Comparison of ENCODE assay signal across 23 cellular contexts in genomic region chr2:88125924-88126771, GRCh38. TPM values are rescaled to one million over a fixed set of nuclear protein-coding genes. Genes with fewer than 3 reads are reported as not detected.
DNase-seq lines count a peak whose midpoint lies in the region; ATAC-seq and TF ChIP-seq lines count a peak whose summit lies in the region.
"Had no signal": no experiment of that assay in that cellular context is flagged by ENCODE, and none has a peak within 500 bp of the region (broad histone marks: within the 10 kb centered on the region; RNA-seq: fewer than 3 reads in every experiment).

No MANE protein-coding gene starts in this region.

- H3K27ac Mint-ChIP-seq in CD8-positive, alpha-beta memory T cell: peak overlapping the region in 1 of 8 donors; percentile 11
- H3K27ac Mint-ChIP-seq: CD4-positive, alpha-beta T cell had no signal

- peaks cover 0 to 2% (median 0%) of the 10 kb centered on the region in 3 donors for H3K36me3 Mint-ChIP-seq in CD8-positive, alpha-beta memory T cell

- no peaks in the 10 kb centered on the region for H3K9me3 Mint-ChIP-seq in CD8-positive, alpha-beta memory T cell
- H3K9me3 Mint-ChIP-seq: CD4-positive, alpha-beta T cell had no signal

- H4K20me1 ChIP-seq in hepatocyte (ENCODE audit: insufficient read depth, poor library complexity, severe bottlenecking) (peaks cover 5% of the 10 kb centered on the region), smooth muscle cell (ENCODE audit: low read depth) (no peaks in the 10 kb centered on the region)
- H4K20me1 ChIP-seq: BLaER1 treated with 17β-estradiol and CSF1 and Interleukin-3, amounts not matched to agents 10 nM and 100 nM had no signal

- peaks cover 2% of the 10 kb centered on the region for H3K79me2 ChIP-seq in hepatocyte
- no peaks in the 10 kb centered on the region for H3K79me2 ChIP-seq in smooth muscle cell (ENCODE audit: low read depth)

- H3K4me2 ChIP-seq in hepatocyte (peak overlapping the region; percentile 71), smooth muscle cell (no peak overlapping the region)
- H3K4me2 ChIP-seq: A549; BLaER1 treated with 17β-estradiol and CSF1 and Interleukin-3, amounts not matched to agents 10 nM and 100 nM had no signal

- H3K4me1 Mint-ChIP-seq in CD8-positive, alpha-beta memory T cell: no peaks in the 10 kb centered on the region

- peaks cover 0 to 4% (median 0%) of the 10 kb centered on the region in 3 donors for H3K36me3 ChIP-seq in Peyer's patch
- no peaks in the 10 kb centered on the region for H3K36me3 ChIP-seq in hepatocyte (replicated peaks; ENCODE audit: insufficient read depth, low read depth)
- peaks cover 4 to 17% of the 10 kb centered on the region in 2 donors for H3K36me3 ChIP-seq in mucosa of rectum (ENCODE audit: control insufficient read depth in 2 of 2, insufficient read depth in 2 of 2, low read length in 2 of 2)
- H3K36me3 ChIP-seq in smooth muscle cell (ENCODE audit: low read depth): no peaks in the 10 kb centered on the region
- no peaks in the 10 kb centered on the region for H3K36me3 ChIP-seq in CD8-positive, alpha-beta memory T cell (ENCODE audit: insufficient read depth, low read length)
- H3K36me3 ChIP-seq: BLaER1 treated with 17β-estradiol and CSF1 and Interleukin-3, amounts not matched to agents 10 nM and 100 nM had no signal

- H3K4me3 Mint-ChIP-seq in CD8-positive, alpha-beta memory T cell: no peak overlapping the region
- H3K4me3 Mint-ChIP-seq: CD4-positive, alpha-beta T cell had no signal

- H3K27me3 Mint-ChIP-seq in CD8-positive, alpha-beta memory T cell: peaks cover 10 to 31% of the 10 kb centered on the region in 2 donors

- 89% methylated on average over 11 of the region's 11 CpGs for WGBS in hepatocyte (ENCODE audit: low lambda C conversion rate, missing lambda C conversion rate)
- 89% methylated on average over 11 of the region's 11 CpGs for WGBS in smooth muscle cell (ENCODE audit: low lambda C conversion rate)

- no peak for TF ChIP-seq POLR2A in Peyer's patch (IDR thresholded peaks at IDR 0.05)

- H3K27ac ChIP-seq in Peyer's patch (peak overlapping the region in 3 of 4 donors; percentile 57 to 96 (median 86)), hepatocyte (peak overlapping the region; percentile 91), mucosa of rectum (ENCODE audit: low read depth in 2 of 2, low read length in 2 of 2) (peak overlapping the region; percentile 85 to 91), smooth muscle cell (ENCODE audit: low read depth) (no peak overlapping the region)
- no peak overlapping the region for H3K27ac ChIP-seq in CD8-positive, alpha-beta memory T cell (ENCODE audit: low read depth, low read length)
- H3K27ac ChIP-seq: A549; BLaER1 treated with 17β-estradiol and CSF1 and Interleukin-3, amounts not matched to agents 10 nM and 100 nM had no signal

- no peaks in the 10 kb centered on the region for H3K9me3 ChIP-seq in Peyer's patch
- no peaks in the 10 kb centered on the region for H3K9me3 ChIP-seq in hepatocyte (ENCODE audit: low read depth)
- no peaks in the 10 kb centered on the region for H3K9me3 ChIP-seq in mucosa of rectum (ENCODE audit: control insufficient read depth in 2 of 2, low read length in 2 of 2)
- H3K9me3 ChIP-seq in smooth muscle cell (replicated peaks; ENCODE audit: low read depth): no peaks in the 10 kb centered on the region
- no peaks in the 10 kb centered on the region for H3K9me3 ChIP-seq in CD8-positive, alpha-beta memory T cell (ENCODE audit: low read length)
- H3K9me3 ChIP-seq: A549; BLaER1 treated with 17β-estradiol and CSF1 and Interleukin-3, amounts not matched to agents 10 nM and 100 nM had no signal

- no peaks in the 10 kb centered on the region for H3K9me2 ChIP-seq in hepatocyte (replicated peaks; ENCODE audit: insufficient read depth)

- DNase-seq in Peyer's patch (no peak), hepatocyte (ENCODE audit: low spot score) (no peak), smooth muscle cell (lab: John Stamatoyannopoulos, UW; ENCODE audit: unreplicated experiment) (no peak), glomerular visceral epithelial cell (ENCODE audit: extremely low spot score) (no peak)
- DNase-seq in CD8-positive, alpha-beta memory T cell: no peak
- DNase-seq: AML-193; CD4-positive, alpha-beta T cell; COR-L47; HCEC 1CT; NCI-H1048; NCI-H1417; NCI-H1694; NCI-H2081; NCI-H2227 treated with DMSO at 0.1 percent for 48 hours; NCI-H69 had no signal

- H3K9ac ChIP-seq in mucosa of rectum (ENCODE audit: low read depth in 1 of 2, low read length in 2 of 2): peak overlapping the region; percentile 68 to 76
- no peak overlapping the region for H3K9ac ChIP-seq in smooth muscle cell (ENCODE audit: low read depth)
- H3K9ac ChIP-seq: BLaER1 treated with 17β-estradiol and CSF1 and Interleukin-3, amounts not matched to agents 10 nM and 100 nM had no signal

- POLR2A ChIA-PET in CD8-positive, alpha-beta memory T cell (lab: Charles Lee): no interaction called here

- H3K27me3 ChIP-seq in Peyer's patch: no peaks in the 10 kb centered on the region
- H3K27me3 ChIP-seq in hepatocyte: no peaks in the 10 kb centered on the region
- no peaks in the 10 kb centered on the region for H3K27me3 ChIP-seq in mucosa of rectum (ENCODE audit: control insufficient read depth in 2 of 2, insufficient read depth in 2 of 2, low read length in 2 of 2)
- H3K27me3 ChIP-seq in smooth muscle cell (ENCODE audit: low read depth): peaks cover 43% of the 10 kb centered on the region
- H3K27me3 ChIP-seq in CD8-positive, alpha-beta memory T cell (ENCODE audit: insufficient read depth, low read length, poor library complexity, severe bottlenecking): no peaks in the 10 kb centered on the region
- H3K27me3 ChIP-seq: BLaER1 treated with 17β-estradiol and CSF1 and Interleukin-3, amounts not matched to agents 10 nM and 100 nM had no signal

- CTCF ChIA-PET in CD8-positive, alpha-beta memory T cell (lab: Charles Lee): no interaction called here

- ATAC-seq in GM18517 (IDR thresholded peaks at IDR 0.05; ENCODE audit: unreplicated experiment): no peak
- ATAC-seq: A549, Panc1 had no signal

- no peak for TF ChIP-seq CTCF in Peyer's patch (IDR thresholded peaks at IDR 0.05)
- TF ChIP-seq CTCF in hepatocyte (IDR thresholded peaks at IDR 0.05; ENCODE audit: poor library complexity): no peak
- TF ChIP-seq CTCF in smooth muscle cell (IDR thresholded peaks at IDR 0.05; ENCODE audit: borderline replicate concordance, insufficient read depth, poor library complexity, severe bottlenecking): no peak

- H2AFZ ChIP-seq in hepatocyte (no peak overlapping the region), smooth muscle cell (ENCODE audit: low read depth) (no peak overlapping the region)

- H3K4me3 ChIP-seq in Peyer's patch (peak overlapping the region in 3 of 4 donors; percentile 22 to 67 (median 48)), hepatocyte (no peak overlapping the region), mucosa of rectum (ENCODE audit: low read length in 2 of 2) (peak overlapping the region; percentile 71 to 85), smooth muscle cell (peak overlapping the region; percentile 21)
- no peak overlapping the region for H3K4me3 ChIP-seq in CD8-positive, alpha-beta memory T cell (ENCODE audit: low read length)
- H3K4me3 ChIP-seq: A549; BLaER1 treated with 17β-estradiol and CSF1 and Interleukin-3, amounts not matched to agents 10 nM and 100 nM had no signal

- peaks cover 0 to 26% (median 3%) of the 10 kb centered on the region in 4 donors for H3K4me1 ChIP-seq in Peyer's patch
- H3K4me1 ChIP-seq in hepatocyte (ENCODE audit: insufficient read depth): peaks cover 26% of the 10 kb centered on the region
- H3K4me1 ChIP-seq in mucosa of rectum (ENCODE audit: control insufficient read depth in 2 of 2, insufficient read depth in 2 of 2, low read length in 2 of 2): peaks cover 34 to 47% of the 10 kb centered on the region in 2 donors
- no peaks in the 10 kb centered on the region for H3K4me1 ChIP-seq in smooth muscle cell (ENCODE audit: low read depth)
- no peaks in the 10 kb centered on the region for H3K4me1 ChIP-seq in CD8-positive, alpha-beta memory T cell (ENCODE audit: insufficient read depth, low read length)
- H3K4me1 ChIP-seq: A549; BLaER1 treated with 17β-estradiol and CSF1 and Interleukin-3, amounts not matched to agents 10 nM and 100 nM had no signal

- H3F3A ChIP-seq in smooth muscle cell (ENCODE audit: low read depth): no peaks in the 10 kb centered on the region

RNA-seq across cellular contexts. Expression of gene FABP1, which starts 1.7 kb away (rescaled TPM):
- total RNA-seq in Peyer's patch (1,000 to 10,000 TPM in 2 of 4 donors, 100 to 1,000 TPM in 2; 598 to 2,513 (median 1,116) TPM), hepatocyte (165 and 244 TPM in 2 replicates), smooth muscle cell (not detected in 2 replicates)
- polyA plus RNA-seq in hepatocyte (763 and 780 TPM in 2 replicates), smooth muscle cell (0.35 and 0.42 TPM in 2 replicates)
- not detected for total RNA-seq in CD8-positive, alpha-beta memory T cell
- polyA plus RNA-seq in CD8-positive, alpha-beta memory T cell: not detected
- total RNA-seq: CD4-positive, alpha-beta T cell; H1; NCI-H460; OCI-LY7 had no signal
- polyA plus RNA-seq: A549 had no signal

RNA-seq across cellular contexts. Expression of gene THNSL2, which starts 44.0 kb away (rescaled TPM):
- total RNA-seq in Peyer's patch (10 to 100 TPM in 3 of 4 donors, 1 to 10 TPM in 1; 2.5 to 68.5 (median 33.1) TPM), hepatocyte (4.8 and 7.1 TPM in 2 replicates), smooth muscle cell (0.58 and 1.3 TPM in 2 replicates)
- polyA plus RNA-seq in hepatocyte (3.7 and 7.1 TPM in 2 replicates), smooth muscle cell (1.9 and 2.5 TPM in 2 replicates)
- 1 to 10 TPM; 1.4 to 1.7 TPM for total RNA-seq in CD8-positive, alpha-beta memory T cell
- polyA plus RNA-seq in CD8-positive, alpha-beta memory T cell: not detected
- total RNA-seq: OCI-LY7 had no signal

RNA-seq across cellular contexts. Expression of gene SMYD1, which starts 58.5 kb away (rescaled TPM):
- total RNA-seq in Peyer's patch (1 to 10 TPM in 1 of 4 donors, under 1 TPM in 1, not detected in 2; 0.67 to 2.7 TPM), hepatocyte (not detected in 2 replicates), smooth muscle cell (not detected in 2 replicates)
- polyA plus RNA-seq in hepatocyte (0.10 TPM in 1 of 2 replicates, not detected in the other), smooth muscle cell (0.06 TPM in 1 of 2 replicates, not detected in the other)
- not detected for total RNA-seq in CD8-positive, alpha-beta memory T cell
- not detected for polyA plus RNA-seq in CD8-positive, alpha-beta memory T cell
- total RNA-seq: CD4-positive, alpha-beta T cell; H1; NCI-H460; OCI-LY7 had no signal
- polyA plus RNA-seq: A549 had no signal

Comparison
In these comparisons a context has a peak if more than half of its experiments do, and no peak if none do; other contexts are left out.
1. H3K27ac ChIP-seq: peak in Peyer's patch (3 of 4), hepatocyte (single experiment) and mucosa of rectum (2 of 2); none in smooth muscle cell (single experiment) and CD8-positive, alpha-beta memory T cell (single experiment).
2. H3K4me3 ChIP-seq: peak in Peyer's patch (3 of 4), mucosa of rectum (2 of 2) and smooth muscle cell (single experiment); none in hepatocyte (single experiment) and CD8-positive, alpha-beta memory T cell (single experiment).
3. RNA of gene FABP1, which starts 1.7 kb away (total RNA-seq): 598 to 2,513 TPM in Peyer's patch and 165 to 244 TPM in hepatocyte; not detected in smooth muscle cell and not detected in CD8-positive, alpha-beta memory T cell; every median in the first group is over 100 times any median in the second.